1 cellular context compared by ENCODE assay signal in genomic region chr22:21626735-21627469, GRCh38.
TF ChIP-seq lines count a peak whose summit lies in the region.

No MANE protein-coding gene starts in this region.

TF ChIP-seq in HepG2, 621 proteins besides CTCF, POLR2A, EP300 and RAD21:
- TF ChIP-seq ZNF225 (CRISPR knock-in tag; IDR thresholded peaks at IDR 0.05), result peak; percentile 50; the same call in 1 of the 2 replicates
- peak; percentile 82 for TF ChIP-seq RBM22 (optimal IDR thresholded peaks at IDR 0.05; ENCODE audit: low read length)
- no peak for TF ChIP-seq ZNF749 (CRISPR knock-in tag; IDR thresholded peaks at IDR 0.05; ENCODE audit: borderline replicate concordance)
- TF ChIP-seq POLR2G (IDR thresholded peaks at IDR 0.05; ENCODE audit: low read depth, low read length), result peak; percentile 24; the same call in 1 of the 2 replicates
- no peak for TF ChIP-seq CENPX (CRISPR knock-in tag; IDR thresholded peaks at IDR 0.05)
- TF ChIP-seq ZGPAT (CRISPR knock-in tag; IDR thresholded peaks at IDR 0.05), result no peak
- TF ChIP-seq STAT6 (CRISPR knock-in tag; IDR thresholded peaks at IDR 0.05; ENCODE audit: borderline replicate concordance), result no peak
- TF ChIP-seq POLR2AphosphoS2 (IDR thresholded peaks at IDR 0.05; ENCODE audit: low read depth, low read length), result no peak
- TF ChIP-seq RBFOX2 (IDR thresholded peaks at IDR 0.05; ENCODE audit: low read depth, low read length), result 0 out of 2 replicates have a peak, but pooled peaks have one; percentile 16
- TF ChIP-seq ZFX (CRISPR knock-in tag; IDR thresholded peaks at IDR 0.05; ENCODE audit: low read depth), result 0 out of 2 replicates have a peak, but pooled peaks have one; percentile 2
- TF ChIP-seq NCOA1 (CRISPR knock-in tag; IDR thresholded peaks at IDR 0.05), result no peak
